In the genomic region with DNA sequence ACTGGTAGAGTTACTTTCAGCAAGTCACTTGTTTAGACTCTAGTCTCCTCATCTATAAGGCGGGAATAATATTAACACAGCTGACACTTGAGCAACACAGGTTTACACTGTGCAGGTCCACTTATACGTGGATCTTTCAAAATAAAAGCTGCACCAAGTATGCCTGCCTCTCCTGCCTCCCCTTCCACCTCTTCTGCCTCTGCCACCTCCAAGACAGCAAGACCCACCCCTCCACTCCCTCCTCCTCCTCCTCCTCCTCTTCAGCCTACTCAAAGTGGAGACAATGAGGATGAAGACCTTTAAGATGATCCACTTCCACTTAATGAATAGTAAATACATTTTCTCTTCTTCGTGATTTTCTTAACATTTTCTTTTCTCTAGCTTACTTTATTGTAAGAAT, we compare ENCODE assay signal across 24 cellular contexts.
"Had no signal": no experiment of that assay in that cellular context is flagged by ENCODE, and none has a peak within 500 bp of the region (broad histone marks: within the 10 kb centered on the region; RNA-seq: fewer than 3 reads in every experiment).

No MANE protein-coding gene starts in this region.

- H3K27me3 Mint-ChIP-seq: dendritic cell treated with granulocyte-macrophage colony-stimulating factor and Interleukin-4, amounts not matched to agents 40 ng/mL and 50 ng/mL, for 4 days; effector memory CD8-positive, alpha-beta T cell; naive thymus-derived CD4-positive, alpha-beta T cell had no signal

- H3K4me1 ChIP-seq: colonic mucosa had no signal

- ATAC-seq: effector memory CD8-positive, alpha-beta T cell; esophagus mucosa; gastrocnemius medialis; heart right ventricle; left lobe of liver; left ventricle myocardium superior; lower lobe of right lung; naive thymus-derived CD4-positive, alpha-beta T cell had no signal

- H3K36me3 ChIP-seq: colonic mucosa, esophagus squamous epithelium, gastrocnemius medialis, heart right ventricle, lower lobe of right lung had no signal

- H3K27ac Mint-ChIP-seq: dendritic cell treated with granulocyte-macrophage colony-stimulating factor and Interleukin-4, amounts not matched to agents 40 ng/mL and 50 ng/mL, for 4 days; effector memory CD8-positive, alpha-beta T cell; endodermal cell; naive thymus-derived CD4-positive, alpha-beta T cell had no signal

- H3K27ac ChIP-seq: colonic mucosa, epithelial cell of prostate, esophagus squamous epithelium, gastrocnemius medialis, heart right ventricle, lower lobe of right lung had no signal

- H3K4me3 ChIP-seq: colonic mucosa, esophagus squamous epithelium, gastrocnemius medialis, heart right ventricle, lower lobe of right lung had no signal

- H3K9me3 Mint-ChIP-seq: dendritic cell treated with granulocyte-macrophage colony-stimulating factor and Interleukin-4, amounts not matched to agents 40 ng/mL and 50 ng/mL, for 4 days; effector memory CD8-positive, alpha-beta T cell; endodermal cell had no signal

- H3K9me3 ChIP-seq: colonic mucosa, esophagus squamous epithelium, gastrocnemius medialis, heart right ventricle, lower lobe of right lung had no signal

- H3K27me3 ChIP-seq: colonic mucosa, esophagus squamous epithelium, gastrocnemius medialis, heart right ventricle had no signal

- DNase-seq: colonic mucosa; cortex of kidney; effector CD8-positive, alpha-beta T cell; effector memory CD8-positive, alpha-beta T cell; endodermal cell; erythroblast; esophagus squamous epithelium; foreskin fibroblast; foreskin melanocyte; gastrocnemius medialis; glutamatergic neuron; head of caudate nucleus; heart right ventricle; hippocampal formation; left colon; left ventricle myocardium superior; lower lobe of right lung; mesenchymal stem cell; midbrain; naive thymus-derived CD4-positive, alpha-beta T cell had no signal

- H3K4me3 Mint-ChIP-seq: dendritic cell treated with granulocyte-macrophage colony-stimulating factor and Interleukin-4, amounts not matched to agents 40 ng/mL and 50 ng/mL, for 4 days; effector memory CD8-positive, alpha-beta T cell; endodermal cell; naive thymus-derived CD4-positive, alpha-beta T cell had no signal
